ENCODE assay signal across 8 cellular contexts in genomic region chr12:68808388-68809189, GRCh38. TPM values are rescaled to one million over a fixed set of nuclear protein-coding genes. Genes with fewer than 3 reads are reported as not detected.
A peak's percentile ranks its signal among the peaks of the same experiment; 100 is the strongest.
DNase-seq lines count a peak whose midpoint lies in the region; TF ChIP-seq lines count a peak whose summit lies in the region.

No MANE protein-coding gene starts in this region.

- H3K9ac ChIP-seq in ES-I3 (ENCODE audit: low read depth, low read length) (peak overlapping the region; percentile 100), neural progenitor cell (peak overlapping the region; percentile 85), stomach smooth muscle (ENCODE audit: low read length in 2 of 2) (peak overlapping the region; percentile 97 to 99)

- DNase-seq in H7 (peak; percentile 93), LoVo (ENCODE audit: low spot score) (peak; percentile 95), activated gamma-delta T cell (lab: John Stamatoyannopoulos, UW) (peak; percentile 40), foreskin fibroblast (peak; percentile 88 to 94), neural progenitor cell (ENCODE audit: low spot score) (peak; percentile 76)

- peak; percentile 60 for TF ChIP-seq POLR2A in Raji (IDR thresholded peaks at IDR 0.05; ENCODE audit: insufficient read depth, low read depth, low read length)

- peak overlapping the region; percentile 90 for H3K27ac ChIP-seq in neural progenitor cell
- peak overlapping the region; percentile 96 for H3K27ac ChIP-seq in stomach smooth muscle (ENCODE audit: low read length)

- peaks cover 5% of the 10 kb centered on the region for H3K27me3 Mint-ChIP-seq in neural progenitor cell (ENCODE audit: insufficient read depth, low read depth)

- no peaks in the 10 kb centered on the region for H3K9me3 Mint-ChIP-seq in neural progenitor cell

- peaks cover 7% of the 10 kb centered on the region for H3K36me3 Mint-ChIP-seq in neural progenitor cell

- H3K27me3 ChIP-seq in H7 (ENCODE audit: control insufficient read depth, insufficient read depth, low read length), result no peaks in the 10 kb centered on the region
- H3K27me3 ChIP-seq in neural progenitor cell, result no peaks in the 10 kb centered on the region
- no peaks in the 10 kb centered on the region for H3K27me3 ChIP-seq in stomach smooth muscle (ENCODE audit: control insufficient read depth in 1 of 2, insufficient read depth in 2 of 2, low read length in 2 of 2)

- peaks cover 56% of the 10 kb centered on the region for H3K79me2 ChIP-seq in neural progenitor cell (ENCODE audit: low read depth)

- peaks cover 17% of the 10 kb centered on the region for H3F3A ChIP-seq in neural progenitor cell (ENCODE audit: low read depth)

- H3K4me1 Mint-ChIP-seq in neural progenitor cell, result peaks cover 31% of the 10 kb centered on the region

- H4K20me1 ChIP-seq in neural progenitor cell (ENCODE audit: low read depth), result peaks cover 15% of the 10 kb centered on the region

- H3K36me3 ChIP-seq in ES-I3 (ENCODE audit: insufficient read depth, low read length), result peaks cover 20% of the 10 kb centered on the region
- peaks cover 11% of the 10 kb centered on the region for H3K36me3 ChIP-seq in H7 (replicated peaks; ENCODE audit: control insufficient read depth, insufficient read depth, low read length)
- peaks cover 8% of the 10 kb centered on the region for H3K36me3 ChIP-seq in neural progenitor cell
- peaks cover 2 to 3% of the 10 kb centered on the region in 2 donors for H3K36me3 ChIP-seq in stomach smooth muscle (ENCODE audit: control insufficient read depth in 2 of 2, insufficient read depth in 2 of 2, low read length in 2 of 2)

- peak overlapping the region; percentile 97 for H3K4me3 Mint-ChIP-seq in neural progenitor cell

- peak overlapping the region; percentile 84 for H3K4me2 ChIP-seq in neural progenitor cell

- H3K4me3 ChIP-seq in H7 (ENCODE audit: insufficient read depth, low read depth, low read length), result peak overlapping the region; percentile 94
- H3K4me3 ChIP-seq in foreskin fibroblast (ENCODE audit: low read depth in 1 of 2, low read length in 2 of 2), result peak overlapping the region; percentile 74 to 98
- H3K4me3 ChIP-seq in neural progenitor cell, result peak overlapping the region; percentile 64
- peak overlapping the region; percentile 75 to 96 for H3K4me3 ChIP-seq in stomach smooth muscle (ENCODE audit: low read length in 2 of 2)

- H2AFZ ChIP-seq in neural progenitor cell (replicated peaks), result no peak overlapping the region

- peaks cover 14% of the 10 kb centered on the region for H3K4me1 ChIP-seq in ES-I3 (ENCODE audit: insufficient read depth, low read length)
- no peaks in the 10 kb centered on the region for H3K4me1 ChIP-seq in neural progenitor cell
- H3K4me1 ChIP-seq in stomach smooth muscle (ENCODE audit: control insufficient read depth, insufficient read depth, low read length), result peaks cover 7% of the 10 kb centered on the region

- H3K27ac Mint-ChIP-seq in neural progenitor cell, result peak overlapping the region; percentile 98

- no peak for TF ChIP-seq CTCF in foreskin fibroblast (IDR thresholded peaks at IDR 0.05; ENCODE audit: low read depth, low read length)
- no peak for TF ChIP-seq CTCF in neural progenitor cell (IDR thresholded peaks at IDR 0.05)

- H3K9me3 ChIP-seq in ES-I3 (ENCODE audit: control insufficient read depth, insufficient read depth, low read length) (no peaks in the 10 kb centered on the region), neural progenitor cell (ENCODE audit: low read depth) (no peaks in the 10 kb centered on the region), stomach smooth muscle (ENCODE audit: control insufficient read depth in 2 of 2, low read length in 2 of 2) (no peaks in the 10 kb centered on the region)

RNA-seq across cellular contexts. Expression of gene MDM2, which starts 0.6 kb away (rescaled TPM):
- 40.6 and 48.3 TPM in 2 replicates for total RNA-seq in H7 (2014; rRNA removed; shearing (Covaris generic))
- total RNA-seq in neural progenitor cell (ENCODE audit: low replicate concordance), result 47.7 and 93.8 TPM in 2 replicates

Comparison
In these comparisons a context has a peak if more than half of its experiments do, and no peak if none do; other contexts are left out.
1. Peak in every context shown above with its lines: DNase-seq, H3K4me3 ChIP-seq and H3K27ac ChIP-seq.
2. DNase-seq: peak in every context shown above with its lines; median percentile 95 in LoVo; 93 in H7; 91 in foreskin fibroblast; 76 in neural progenitor cell; 40 in activated gamma-delta T cell.